ENCODE assay signal across 1 cellular context in the genomic region with DNA sequence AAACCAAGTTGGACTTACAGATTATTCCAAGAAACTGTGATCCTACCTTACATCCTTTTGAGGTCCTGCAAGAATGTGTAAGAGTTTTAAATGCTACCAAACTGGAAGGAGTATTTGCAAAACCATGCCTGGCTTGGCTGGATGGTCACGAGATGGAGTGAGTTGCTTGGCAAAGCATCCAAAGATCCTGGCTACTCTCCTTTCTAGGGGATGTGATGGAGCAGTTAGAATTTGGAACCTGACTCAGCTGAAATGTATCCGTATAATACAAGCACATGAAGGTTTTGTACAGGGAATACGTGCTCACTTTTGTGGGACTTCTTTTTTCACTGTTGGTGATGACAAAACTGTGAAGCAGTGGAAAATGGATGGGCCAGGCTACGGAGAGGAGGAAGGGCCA.
TF ChIP-seq lines count a peak whose summit lies in the region.

No MANE protein-coding gene starts in this region.

TF ChIP-seq in HepG2, 621 proteins besides CTCF, POLR2A, EP300 and RAD21 (continued from another document):
- no peak for TF ChIP-seq EHMT2 (IDR thresholded peaks at IDR 0.05; ENCODE audit: borderline replicate concordance, low read depth, low read length)
- no peak for TF ChIP-seq GPN1 (CRISPR knock-in tag; IDR thresholded peaks at IDR 0.05; ENCODE audit: borderline replicate concordance)
- no peak for TF ChIP-seq SP4 (CRISPR knock-in tag; IDR thresholded peaks at IDR 0.05)
- TF ChIP-seq DPF2 (CRISPR knock-in tag; IDR thresholded peaks at IDR 0.05; ENCODE audit: borderline replicate concordance, low read depth) = no peak
